Comparison of ENCODE assay signal across 9 cellular contexts in genomic region chrX:73851014-73852009, GRCh38. TPM values are rescaled to one million over a fixed set of nuclear protein-coding genes. Genes with fewer than 3 reads are reported as not detected.
DNase-seq lines count a peak whose midpoint lies in the region; FAIRE-seq and TF ChIP-seq lines count a peak whose summit lies in the region.
"Had no signal": no experiment of that assay in that cellular context is flagged by ENCODE, and none has a peak within 500 bp of the region (broad histone marks: within the 10 kb centered on the region; RNA-seq: fewer than 3 reads in every experiment).

No MANE protein-coding gene starts in this region.

- no peak overlapping the region for H3K4me3 Mint-ChIP-seq in glutamatergic neuron (ENCODE audit: unreplicated experiment)
- H3K4me3 Mint-ChIP-seq: endodermal cell had no signal

- H3K27me3 Mint-ChIP-seq in glutamatergic neuron (ENCODE audit: unreplicated experiment), result peaks cover 1% of the 10 kb centered on the region

- H3K36me3 Mint-ChIP-seq in glutamatergic neuron (ENCODE audit: unreplicated experiment), result no peaks in the 10 kb centered on the region

- H3K9me3 Mint-ChIP-seq in glutamatergic neuron (ENCODE audit: unreplicated experiment), result peaks cover 3% of the 10 kb centered on the region

- peak; percentile 59 for DNase-seq in HuH-7.5 (ENCODE audit: low spot score)
- no peak for DNase-seq in glutamatergic neuron
- no peak for DNase-seq in Kasumi-1 (lab: John Stamatoyannopoulos, UW)
- no peak for DNase-seq in erythroblast (lab: John Stamatoyannopoulos, UW)
- no peak for DNase-seq in stimulated activated CD4-positive, alpha-beta T cell treated with anti-CD3 and anti-CD28 coated beads, Interleukin-2, amount 100 ng/mL, for 24 hours

- peak overlapping the region in 1 of 3 donors; percentile 83 for H3K4me3 ChIP-seq in skeletal muscle tissue (ENCODE audit: low read length in 3 of 3)

- peak overlapping the region; percentile 94 for H3K27ac ChIP-seq in skeletal muscle tissue (ENCODE audit: low read depth, low read length)

- no peaks in the 10 kb centered on the region for H3K27me3 ChIP-seq in skeletal muscle tissue (ENCODE audit: control insufficient read depth in 3 of 3, insufficient read depth in 3 of 3, low read length in 3 of 3)

- H3K9ac ChIP-seq in skeletal muscle tissue (ENCODE audit: low read depth in 1 of 3, low read length in 3 of 3), result peak overlapping the region in 1 of 3 donors; percentile 85

- TF ChIP-seq POLR2A in GM18951 (IDR thresholded peaks at IDR 0.05; ENCODE audit: extremely low read depth, insufficient read depth, insufficient read length) (peak; percentile 11), erythroblast (IDR thresholded peaks at IDR 0.05; ENCODE audit: low read length) (no peak)

- H3K4me1 Mint-ChIP-seq in glutamatergic neuron (ENCODE audit: low read depth, unreplicated experiment), result no peaks in the 10 kb centered on the region

- in situ Hi-C loops in GM18951 (cut with MboI; ENCODE audit: low sequenced_read_pairs, unreplicated experiment), result loop anchor here (10.0 kb wide), 2 partner anchors 163 to 283 kb away; no protein-coding TSS in a partner anchor

- H3K36me3 ChIP-seq in skeletal muscle tissue (ENCODE audit: control insufficient read depth in 3 of 3, insufficient read depth in 3 of 3, low read length in 3 of 3), result no peaks in the 10 kb centered on the region

- H3K4me1 ChIP-seq in skeletal muscle tissue (ENCODE audit: control insufficient read depth in 3 of 3, insufficient read depth in 3 of 3, low read length in 3 of 3), result peaks cover 0 to 20% (median 0%) of the 10 kb centered on the region in 3 donors

- no peaks in the 10 kb centered on the region for H3K9me3 ChIP-seq in skeletal muscle tissue (ENCODE audit: control insufficient read depth in 3 of 3, low read length in 3 of 3)

- FAIRE-seq in colon (lab: Jason Lieb, UNC), result peak; percentile 79

- no peak for TF ChIP-seq CTCF in glutamatergic neuron (IDR thresholded peaks at IDR 0.05; ENCODE audit: partially characterized antibody, unreplicated experiment)

- H3K27ac Mint-ChIP-seq in glutamatergic neuron (ENCODE audit: unreplicated experiment), result no peak overlapping the region
- H3K27ac Mint-ChIP-seq: endodermal cell had no signal

RNA-seq across cellular contexts. Expression of gene XIST, which starts 1.2 kb away (rescaled TPM):
- 1.6 TPM for total RNA-seq in skeletal muscle tissue
- not detected for total RNA-seq in glutamatergic neuron (ENCODE audit: unreplicated experiment)
